ENCODE assay signal across 23 cellular contexts in the genomic region with DNA sequence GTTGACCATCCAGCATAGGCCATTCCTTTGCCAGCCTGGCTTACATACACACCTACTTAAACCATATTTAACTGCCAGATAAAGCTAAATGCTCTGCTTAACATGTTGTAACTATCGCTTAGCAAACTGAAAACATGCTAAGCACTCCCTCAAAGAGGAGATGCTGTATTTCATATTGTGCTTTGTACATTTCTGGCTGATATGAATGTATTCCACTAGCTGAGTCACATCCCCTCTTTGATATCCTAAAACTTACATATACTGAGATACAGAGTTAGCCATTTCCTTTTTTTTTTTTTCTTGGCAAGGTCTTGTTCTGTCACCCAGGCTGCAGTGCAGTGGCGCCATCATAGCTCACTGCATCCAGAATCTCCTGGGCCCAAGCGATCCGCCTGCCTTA.
DNase-seq lines count a peak whose midpoint lies in the region; ATAC-seq and TF ChIP-seq lines count a peak whose summit lies in the region.
"Had no signal": no experiment of that assay in that cellular context is flagged by ENCODE, and none has a peak within 500 bp of the region (broad histone marks: within the 10 kb centered on the region; RNA-seq: fewer than 3 reads in every experiment).

No MANE protein-coding gene starts in this region.

- no peak overlapping the region for H3K4me3 ChIP-seq in SK-N-SH (ENCODE audit: low read depth in 2 of 2, low read length in 1 of 2)
- no peak overlapping the region for H3K4me3 ChIP-seq in fibroblast of lung (replicated peaks in 1 of 4; ENCODE audit: control extremely low read depth in 1 of 4, insufficient read depth in 1 of 4, low read depth in 3 of 4, low read length in 4 of 4)
- no peak overlapping the region for H3K4me3 ChIP-seq in smooth muscle cell
- H3K4me3 ChIP-seq: breast epithelium, gastroesophageal sphincter, GM23338, K562, ovary, uterus had no signal

- no peaks in the 10 kb centered on the region for H3K4me1 Mint-ChIP-seq in activated T-cell treated with anti-CD3 and anti-CD28 coated beads, Interleukin-2, amount 50 U/mL, for 72 hours (ENCODE audit: low read depth)
- H3K4me1 Mint-ChIP-seq in activated T-cell treated with anti-CD3 and anti-CD28 coated beads, Interleukin-2, amount 50 U/mL, for 4 hours (ENCODE audit: low read depth), result no peaks in the 10 kb centered on the region
- H3K4me1 Mint-ChIP-seq in activated CD4-positive, alpha-beta T cell treated with anti-CD3 and anti-CD28 coated beads for 36 hours, result no peaks in the 10 kb centered on the region

- peaks cover 3 to 4% of the 10 kb centered on the region in 2 donors for H3K9me3 Mint-ChIP-seq in activated T-cell treated with anti-CD3 and anti-CD28 coated beads, Interleukin-2, amount 50 U/mL, for 72 hours
- H3K9me3 Mint-ChIP-seq in activated T-cell treated with anti-CD3 and anti-CD28 coated beads, Interleukin-2, amount 50 U/mL, for 4 hours, result peaks cover 5% of the 10 kb centered on the region
- peaks cover under 1% of the 10 kb centered on the region for H3K9me3 Mint-ChIP-seq in activated CD4-positive, alpha-beta T cell treated with anti-CD3 and anti-CD28 coated beads for 36 hours (ENCODE audit: low read depth)

- peaks cover 2 to 10% of the 10 kb centered on the region in 2 experiments; a peak in 2 of 4 replicates for H3K4me1 ChIP-seq in SK-N-SH (ENCODE audit: control insufficient read depth in 1 of 2, insufficient read depth in 2 of 2, low read depth in 1 of 2, low read length in 1 of 2)
- peaks cover 9% of the 10 kb centered on the region for H3K4me1 ChIP-seq in fibroblast of lung (ENCODE audit: control insufficient read depth, extremely low read depth, insufficient read depth, low read length)
- peaks cover 50% of the 10 kb centered on the region for H3K4me1 ChIP-seq in smooth muscle cell (ENCODE audit: low read depth)
- H3K4me1 ChIP-seq: breast epithelium, uterus had no signal

- TF ChIP-seq EP300 in SK-N-SH (IDR thresholded peaks at IDR 0.05; ENCODE audit: borderline replicate concordance in 1 of 2, low read depth in 1 of 2, low read length in 1 of 2), result no peak

- H3K27ac ChIP-seq in SK-N-SH (ENCODE audit: low read depth in 2 of 2, low read length in 1 of 2) (peak overlapping the region in 1 of 2 experiments; percentile 15; a peak in 1 of 4 replicates), fibroblast of lung (ENCODE audit: insufficient read depth, low read length) (no peak overlapping the region), smooth muscle cell (ENCODE audit: low read depth) (peak overlapping the region; percentile 68)
- H3K27ac ChIP-seq: breast epithelium, gastroesophageal sphincter, ovary, RWPE1, uterus had no signal

- intact Hi-C loops in activated CD4-positive, alpha-beta T cell treated with anti-CD3 and anti-CD28 coated beads for 36 hours (cut with DNase I, micrococcal nuclease), result no loop called here

- H3K27me3 ChIP-seq in SK-N-SH (ENCODE audit: insufficient read depth) (no peaks in the 10 kb centered on the region), fibroblast of lung (ENCODE audit: control insufficient read depth, insufficient read depth, low read length) (no peaks in the 10 kb centered on the region), smooth muscle cell (ENCODE audit: low read depth) (no peaks in the 10 kb centered on the region)
- H3K27me3 ChIP-seq: breast epithelium, gastroesophageal sphincter, ovary, uterus had no signal

- H3K9ac ChIP-seq in SK-N-SH, result no peak overlapping the region
- no peak overlapping the region for H3K9ac ChIP-seq in fibroblast of lung (ENCODE audit: insufficient read depth, low read length)
- no peak overlapping the region for H3K9ac ChIP-seq in smooth muscle cell (ENCODE audit: low read depth)

- H4K20me1 ChIP-seq in SK-N-SH (ENCODE audit: insufficient read depth), result no peaks in the 10 kb centered on the region
- no peaks in the 10 kb centered on the region for H4K20me1 ChIP-seq in fibroblast of lung (ENCODE audit: control insufficient read depth, extremely low read depth, insufficient read depth, low read length)
- H4K20me1 ChIP-seq in smooth muscle cell (ENCODE audit: low read depth), result peaks cover 75% of the 10 kb centered on the region

- peaks cover 2% of the 10 kb centered on the region for H3K9me3 ChIP-seq in SK-N-SH
- H3K9me3 ChIP-seq in fibroblast of lung (ENCODE audit: control insufficient read depth, insufficient read depth, low read depth, low read length), result no peaks in the 10 kb centered on the region
- H3K9me3 ChIP-seq in smooth muscle cell (replicated peaks; ENCODE audit: low read depth), result no peaks in the 10 kb centered on the region
- H3K9me3 ChIP-seq: breast epithelium, gastroesophageal sphincter, ovary, uterus had no signal

- TF ChIP-seq CTCF in SK-N-SH (IDR thresholded peaks at IDR 0.05) (0 out of 2 replicates have a peak, but pooled peaks have one; percentile 21), fibroblast of lung (conservative IDR thresholded peaks at IDR 0.05 in 1 of 2, IDR thresholded peaks at IDR 0.05 in 1 of 2; ENCODE audit: low read depth in 1 of 2, low read length in 2 of 2) (no peak), smooth muscle cell (IDR thresholded peaks at IDR 0.05; ENCODE audit: borderline replicate concordance, insufficient read depth, poor library complexity, severe bottlenecking) (no peak)

- H3K36me3 ChIP-seq in SK-N-SH (replicated peaks in 1 of 2; ENCODE audit: control insufficient read depth in 1 of 2, insufficient read depth in 2 of 2, low read length in 1 of 2) (peaks cover 0 to 8% of the 10 kb centered on the region in 2 experiments), fibroblast of lung (ENCODE audit: control insufficient read depth, insufficient read depth, low read length) (no peaks in the 10 kb centered on the region), smooth muscle cell (ENCODE audit: low read depth) (no peaks in the 10 kb centered on the region)
- H3K36me3 ChIP-seq: breast epithelium, gastroesophageal sphincter, ovary, uterus had no signal

- peaks cover under 1 to 3% of the 10 kb centered on the region in 2 donors for H3K36me3 Mint-ChIP-seq in activated T-cell treated with anti-CD3 and anti-CD28 coated beads, Interleukin-2, amount 50 U/mL, for 72 hours (ENCODE audit: insufficient read depth in 2 of 2)
- H3K36me3 Mint-ChIP-seq in activated T-cell treated with anti-CD3 and anti-CD28 coated beads, Interleukin-2, amount 50 U/mL, for 4 hours (ENCODE audit: insufficient read depth), result peaks cover 3% of the 10 kb centered on the region
- H3K36me3 Mint-ChIP-seq in activated CD4-positive, alpha-beta T cell treated with anti-CD3 and anti-CD28 coated beads for 36 hours (ENCODE audit: low read depth), result no peaks in the 10 kb centered on the region

- 95% methylated on average over 4 of the region's 4 CpGs for WGBS in SK-N-SH (ENCODE audit: low lambda C conversion rate)
- 84% methylated on average over 4 of the region's 4 CpGs for WGBS in smooth muscle cell (ENCODE audit: low lambda C conversion rate)

- H2AFZ ChIP-seq in SK-N-SH (ENCODE audit: low read depth) (no peak overlapping the region), fibroblast of lung (ENCODE audit: low read length) (no peak overlapping the region), smooth muscle cell (ENCODE audit: low read depth) (no peak overlapping the region)
- H2AFZ ChIP-seq: GM23338 had no signal

- H3K4me2 ChIP-seq in SK-N-SH, result no peak overlapping the region
- no peak overlapping the region for H3K4me2 ChIP-seq in fibroblast of lung (ENCODE audit: extremely low read depth, insufficient read depth, low read length)
- peak overlapping the region; percentile 49 for H3K4me2 ChIP-seq in smooth muscle cell
- H3K4me2 ChIP-seq: GM23338 had no signal

- no peak overlapping the region for H3K27ac Mint-ChIP-seq in activated T-cell treated with anti-CD3 and anti-CD28 coated beads, Interleukin-2, amount 50 U/mL, for 72 hours
- H3K27ac Mint-ChIP-seq in activated CD4-positive, alpha-beta T cell treated with anti-CD3 and anti-CD28 coated beads for 36 hours, result no peak overlapping the region
- H3K27ac Mint-ChIP-seq: naive thymus-derived CD8-positive, alpha-beta T cell had no signal

- CTCF ChIA-PET in SK-N-SH (lab: Yijun Ruan, JAX), result no interaction called here
- CTCF ChIA-PET in activated CD4-positive, alpha-beta T cell treated with anti-CD3 and anti-CD28 coated beads for 36 hours (lab: Charles Lee), result interaction anchor here (1.1 kb wide), 1 partner anchor 9 kb away, joined by 3 read pairs; no protein-coding TSS in a partner anchor

- no peak for DNase-seq in activated T-cell treated with anti-CD3 and anti-CD28 coated beads, Interleukin-2, amount 50 U/mL, for 72 hours
- DNase-seq in activated T-cell treated with anti-CD3 and anti-CD28 coated beads, Interleukin-2, amount 50 U/mL, for 4 hours, result no peak
- DNase-seq in SK-N-SH, result no peak
- peak; percentile 30 to 38 for DNase-seq in fibroblast of lung (ENCODE audit: low read depth in 2 of 2)
- DNase-seq in smooth muscle cell (lab: John Stamatoyannopoulos, UW; ENCODE audit: unreplicated experiment), result no peak
- DNase-seq in SW480 (ENCODE audit: low spot score), result no peak
- no peak for DNase-seq in stimulated activated CD4-positive, alpha-beta T cell treated with anti-CD3 and anti-CD28 coated beads, Interleukin-2, amount 100 ng/mL, for 48 hours
- no peak for DNase-seq in activated CD4-positive, alpha-beta T cell treated with anti-CD3 and anti-CD28 coated beads for 36 hours
- DNase-seq: activated CD4-positive, alpha-beta T cell treated with anti-CD3 and anti-CD28 coated beads for 4 hours; C1 segment of cervical spinal cord; GF-D8; naive thymus-derived CD8-positive, alpha-beta T cell; NCI-H1048; NCI-H2029 treated with DMSO at 0.1 percent for 48 hours; NCI-H510A; ovary; right cardiac atrium; uterus had no signal

- H3F3A ChIP-seq in SK-N-SH (replicated peaks; ENCODE audit: insufficient read depth) (peaks cover 3% of the 10 kb centered on the region), smooth muscle cell (ENCODE audit: low read depth) (peaks cover 8% of the 10 kb centered on the region)

- POLR2A ChIA-PET in SK-N-SH (lab: Yijun Ruan, JAX), result interaction anchor here (0.5 kb wide), 1 partner anchor 245 kb away, joined by 4 read pairs; no protein-coding TSS in a partner anchor
- POLR2A ChIA-PET in activated CD4-positive, alpha-beta T cell treated with anti-CD3 and anti-CD28 coated beads for 36 hours (lab: Charles Lee), result no interaction called here

- H3K4me3 Mint-ChIP-seq in activated T-cell treated with anti-CD3 and anti-CD28 coated beads, Interleukin-2, amount 50 U/mL, for 72 hours, result no peak overlapping the region
- no peak overlapping the region for H3K4me3 Mint-ChIP-seq in activated T-cell treated with anti-CD3 and anti-CD28 coated beads, Interleukin-2, amount 50 U/mL, for 4 hours
- no peak overlapping the region for H3K4me3 Mint-ChIP-seq in activated CD4-positive, alpha-beta T cell treated with anti-CD3 and anti-CD28 coated beads for 36 hours
- H3K4me3 Mint-ChIP-seq: GM23338; naive thymus-derived CD8-positive, alpha-beta T cell had no signal

- H3K9me2 ChIP-seq in SK-N-SH, result no peaks in the 10 kb centered on the region

- H3K79me2 ChIP-seq in SK-N-SH (ENCODE audit: insufficient read depth), result peaks cover 15% of the 10 kb centered on the region
- peaks cover 1% of the 10 kb centered on the region for H3K79me2 ChIP-seq in fibroblast of lung (ENCODE audit: control insufficient read depth, insufficient read depth, low read length)
- H3K79me2 ChIP-seq in smooth muscle cell (ENCODE audit: low read depth), result peaks cover 89% of the 10 kb centered on the region

- H3K27me3 Mint-ChIP-seq in activated T-cell treated with anti-CD3 and anti-CD28 coated beads, Interleukin-2, amount 50 U/mL, for 72 hours (ENCODE audit: low read depth), result no peaks in the 10 kb centered on the region
- peaks cover under 1% of the 10 kb centered on the region for H3K27me3 Mint-ChIP-seq in activated T-cell treated with anti-CD3 and anti-CD28 coated beads, Interleukin-2, amount 50 U/mL, for 4 hours (ENCODE audit: low read depth)
- no peaks in the 10 kb centered on the region for H3K27me3 Mint-ChIP-seq in activated CD4-positive, alpha-beta T cell treated with anti-CD3 and anti-CD28 coated beads for 36 hours
- H3K27me3 Mint-ChIP-seq: naive thymus-derived CD8-positive, alpha-beta T cell had no signal

- ATAC-seq in activated T-cell treated with anti-CD3 and anti-CD28 coated beads, Interleukin-2, amount 50 U/mL, for 72 hours (replicated peaks in 1 of 2), result peak; percentile 37 to 60
- ATAC-seq in activated T-cell treated with anti-CD3 and anti-CD28 coated beads, Interleukin-2, amount 50 U/mL, for 4 hours, result no peak
- ATAC-seq in activated CD4-positive, alpha-beta T cell treated with anti-CD3 and anti-CD28 coated beads for 36 hours, result no peak
- ATAC-seq: gastroesophageal sphincter; GM23338; K562; naive thymus-derived CD8-positive, alpha-beta T cell had no signal

- TF ChIP-seq RAD21 in SK-N-SH (IDR thresholded peaks at IDR 0.05; ENCODE audit: low read length), result no peak

Comparison
In these comparisons a context has a peak if more than half of its experiments do, and no peak if none do; other contexts are left out.
1. ATAC-seq: peak in activated T-cell treated with anti-CD3 and anti-CD28 coated beads, Interleukin-2, amount 50 U/mL, for 72 hours (2 of 2); none in activated T-cell treated with anti-CD3 and anti-CD28 coated beads, Interleukin-2, amount 50 U/mL, for 4 hours (0 of 2) and activated CD4-positive, alpha-beta T cell treated with anti-CD3 and anti-CD28 coated beads for 36 hours (single experiment).
2. DNase-seq: peak in fibroblast of lung (2 of 2); none in activated T-cell treated with anti-CD3 and anti-CD28 coated beads, Interleukin-2, amount 50 U/mL, for 72 hours (0 of 2), activated T-cell treated with anti-CD3 and anti-CD28 coated beads, Interleukin-2, amount 50 U/mL, for 4 hours (single experiment), SK-N-SH (single experiment), smooth muscle cell (single experiment), SW480 (single experiment), stimulated activated CD4-positive, alpha-beta T cell treated with anti-CD3 and anti-CD28 coated beads, Interleukin-2, amount 100 ng/mL, for 48 hours (0 of 2) and activated CD4-positive, alpha-beta T cell treated with anti-CD3 and anti-CD28 coated beads for 36 hours (single experiment).